In genomic region chr10:69632516-69633199, GRCh38 we compare ENCODE assay signal across 1 cellular context.
TF ChIP-seq lines count a peak whose summit lies in the region.

No MANE protein-coding gene starts in this region.

TF ChIP-seq in SK-N-SH treated with all-trans-retinoic acid at 6 μM for 48 hours, 23 proteins besides CTCF, POLR2A, EP300 and RAD21 (continued from another document):
- TF ChIP-seq CREB5 (CRISPR knock-in tag; IDR thresholded peaks at IDR 0.05; ENCODE audit: low read depth) (no peak), OSR1 (CRISPR knock-in tag; IDR thresholded peaks at IDR 0.05) (no peak), ZFP30 (CRISPR knock-in tag; IDR thresholded peaks at IDR 0.05) (no peak), ZNF8 (CRISPR knock-in tag; IDR thresholded peaks at IDR 0.05) (no peak), CSDC2 (CRISPR knock-in tag; IDR thresholded peaks at IDR 0.05) (no peak), ZFP3 (CRISPR knock-in tag; IDR thresholded peaks at IDR 0.05) (no peak), SNAI2 (CRISPR knock-in tag; IDR thresholded peaks at IDR 0.05) (no peak), TOX (CRISPR knock-in tag; IDR thresholded peaks at IDR 0.05; ENCODE audit: borderline replicate concordance) (no peak)
